9 cellular contexts compared by ENCODE assay signal in the genomic region with DNA sequence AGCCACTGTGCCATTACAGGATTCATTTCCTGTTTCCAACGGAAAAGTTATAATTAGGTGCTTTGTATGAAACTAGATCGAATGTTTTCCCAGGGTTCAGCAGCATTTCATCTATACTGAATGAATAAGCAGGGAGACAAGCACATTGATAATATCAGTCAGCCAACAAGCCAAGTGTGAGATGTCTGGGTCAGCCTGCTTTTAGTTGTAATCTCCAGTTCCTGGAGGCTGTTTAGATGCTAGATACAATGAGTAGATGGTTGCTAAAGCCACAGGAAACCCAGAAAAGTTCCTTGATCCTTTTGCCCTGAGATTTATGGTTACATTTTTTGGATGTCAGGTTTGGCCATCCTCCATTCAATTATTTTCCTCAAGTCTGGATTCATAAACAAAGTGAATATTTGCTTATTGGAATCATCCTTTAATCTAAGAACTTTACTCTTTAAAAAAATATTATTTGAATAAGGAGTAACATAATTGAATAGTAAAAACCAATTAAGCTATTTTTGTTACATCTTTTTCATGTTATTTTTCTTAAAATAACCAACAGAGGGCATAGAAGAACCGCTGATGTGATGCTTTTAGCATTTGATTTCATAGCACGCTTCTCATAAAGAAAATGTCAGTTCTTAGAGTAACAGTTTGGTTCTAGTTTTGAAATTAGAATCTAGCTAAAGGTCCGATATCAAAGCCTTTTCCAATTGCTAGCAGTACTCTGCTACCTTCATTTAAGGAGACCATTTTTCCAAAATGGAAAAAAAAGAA.
DNase-seq lines count a peak whose midpoint lies in the region; ATAC-seq and TF ChIP-seq lines count a peak whose summit lies in the region.
"Had no signal": no experiment of that assay in that cellular context is flagged by ENCODE, and none has a peak within 500 bp of the region (broad histone marks: within the 10 kb centered on the region; RNA-seq: fewer than 3 reads in every experiment).

No MANE protein-coding gene starts in this region.

- CTCF ChIA-PET in Panc1 (lab: Charles Lee): no interaction called here

- no TSS peak for BruUV-seq in Panc1 (replicated peaks; lab: Mats Ljungman, UMichigan)

- H3K27ac ChIP-seq in 22Rv1: no peak overlapping the region
- H3K27ac ChIP-seq in Panc1 (ENCODE audit: low read length): no peak overlapping the region
- H3K27ac ChIP-seq in transverse colon: no peak overlapping the region

- DNase-seq in Panc1 (ENCODE audit: low read depth, low spot score) (no peak), fibroblast of mammary gland (ENCODE audit: low read depth) (peak; percentile 39), transverse colon (no peak)
- DNase-seq in stimulated activated CD4-positive, alpha-beta T cell treated with anti-CD3 and anti-CD28 coated beads, Interleukin-2, amount 100 ng/mL, for 24 hours: no peak
- DNase-seq in activated effector memory CD4-positive, alpha-beta T cell treated with Interleukin-2 at 50 U/mL for 16 hours: no peak
- DNase-seq in activated CD8-positive, alpha-beta memory T cell treated with anti-CD3 and anti-CD28 coated beads for 24 hours: no peak
- DNase-seq: CD8-positive, alpha-beta memory T cell had no signal

- intact Hi-C loops in Panc1 (cut with micrococcal nuclease; ENCODE audit: unreplicated experiment) (no loop called here), transverse colon (cut with DNase I; ENCODE audit: low total_unique reads) (no loop called here)

- no peak; the same call in 1 of the 2 replicates for ATAC-seq in Panc1

- H3K27me3 ChIP-seq in Panc1 (ENCODE audit: control insufficient read depth, insufficient read depth, low read length) (no peaks in the 10 kb centered on the region), transverse colon (no peaks in the 10 kb centered on the region)

- TF ChIP-seq CTCF in 22Rv1 (IDR thresholded peaks at IDR 0.05) (peak; percentile 37), GM12873 (IDR thresholded peaks at IDR 0.05; ENCODE audit: insufficient read depth, low read depth, low read length, missing control alignments) (peak; percentile 11), Panc1 (IDR thresholded peaks at IDR 0.05) (peak; percentile 31; the same call in 1 of the 2 replicates), fibroblast of mammary gland (conservative IDR thresholded peaks at IDR 0.05; ENCODE audit: control insufficient read depth, insufficient read depth, low read depth, low read length) (peak; percentile 31), transverse colon (IDR thresholded peaks at IDR 0.05) (peak in 1 of 5 experiments; percentile 5)

- WGBS in transverse colon (ENCODE audit: low coverage in 1 of 2), 2 donors: 34% methylated on average over 4 to 5 of the region's 5 CpGs

- H3K9me3 ChIP-seq in Panc1 (ENCODE audit: control insufficient read depth, insufficient read depth, low read depth, low read length) (no peaks in the 10 kb centered on the region), transverse colon (no peaks in the 10 kb centered on the region)

- no peak for TF ChIP-seq POLR2A in transverse colon (IDR thresholded peaks at IDR 0.05)

- in situ Hi-C loops in Panc1 (cut with HindIII; ENCODE audit: low pct_unique_long_range_greater_than_20kb, low sequenced_read_pairs): no loop called here
- in situ Hi-C loops in transverse colon (cut with MboI; ENCODE audit: low pct_ligation_motif_present in 1 of 4, low pct_unique_long_range_greater_than_20kb in 1 of 4, low sequenced_read_pairs in 3 of 4): no loop called here

- H3K4me1 ChIP-seq in Panc1 (ENCODE audit: control insufficient read depth, insufficient read depth, low read length) (no peaks in the 10 kb centered on the region), transverse colon (no peaks in the 10 kb centered on the region)

- TF ChIP-seq EP300 in transverse colon (IDR thresholded peaks at IDR 0.05; ENCODE audit: low read depth): no peak

- H3K4me3 ChIP-seq in Panc1 (ENCODE audit: low read depth in 2 of 2, low read length in 2 of 2) (no peak overlapping the region), fibroblast of mammary gland (ENCODE audit: control insufficient read depth, low read depth, low read length) (no peak overlapping the region), transverse colon (no peak overlapping the region)

- POLR2A ChIA-PET in Panc1 (lab: Charles Lee): no interaction called here

- H3K36me3 ChIP-seq in Panc1 (ENCODE audit: control insufficient read depth, insufficient read depth, low read length) (no peaks in the 10 kb centered on the region), transverse colon (no peaks in the 10 kb centered on the region)
